Comparison of ENCODE assay signal across 1 cellular context in the genomic region with DNA sequence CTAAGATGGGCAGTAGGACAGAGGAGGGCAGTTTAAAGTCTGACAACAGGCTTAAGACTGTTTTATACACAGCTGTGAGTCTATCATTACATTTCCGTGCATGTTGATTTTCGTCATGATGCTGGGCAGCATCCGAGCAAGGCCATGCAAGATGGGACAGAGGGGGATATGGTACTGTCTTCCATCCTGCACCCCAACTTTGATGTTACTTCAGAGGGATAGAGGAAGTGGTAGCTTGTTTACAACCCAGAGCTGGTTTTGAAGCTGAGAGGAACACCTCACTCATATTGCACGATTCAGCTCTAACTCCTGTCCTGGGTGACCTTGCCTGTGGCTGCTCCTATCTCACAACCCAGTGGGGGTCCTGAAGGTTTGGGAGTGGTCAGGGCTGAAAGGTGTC.
TF ChIP-seq lines count a peak whose summit lies in the region.

No MANE protein-coding gene starts in this region.

TF ChIP-seq in HEK293, 187 proteins besides CTCF, POLR2A, EP300 and RAD21:
- TF ChIP-seq, protein P1, sequence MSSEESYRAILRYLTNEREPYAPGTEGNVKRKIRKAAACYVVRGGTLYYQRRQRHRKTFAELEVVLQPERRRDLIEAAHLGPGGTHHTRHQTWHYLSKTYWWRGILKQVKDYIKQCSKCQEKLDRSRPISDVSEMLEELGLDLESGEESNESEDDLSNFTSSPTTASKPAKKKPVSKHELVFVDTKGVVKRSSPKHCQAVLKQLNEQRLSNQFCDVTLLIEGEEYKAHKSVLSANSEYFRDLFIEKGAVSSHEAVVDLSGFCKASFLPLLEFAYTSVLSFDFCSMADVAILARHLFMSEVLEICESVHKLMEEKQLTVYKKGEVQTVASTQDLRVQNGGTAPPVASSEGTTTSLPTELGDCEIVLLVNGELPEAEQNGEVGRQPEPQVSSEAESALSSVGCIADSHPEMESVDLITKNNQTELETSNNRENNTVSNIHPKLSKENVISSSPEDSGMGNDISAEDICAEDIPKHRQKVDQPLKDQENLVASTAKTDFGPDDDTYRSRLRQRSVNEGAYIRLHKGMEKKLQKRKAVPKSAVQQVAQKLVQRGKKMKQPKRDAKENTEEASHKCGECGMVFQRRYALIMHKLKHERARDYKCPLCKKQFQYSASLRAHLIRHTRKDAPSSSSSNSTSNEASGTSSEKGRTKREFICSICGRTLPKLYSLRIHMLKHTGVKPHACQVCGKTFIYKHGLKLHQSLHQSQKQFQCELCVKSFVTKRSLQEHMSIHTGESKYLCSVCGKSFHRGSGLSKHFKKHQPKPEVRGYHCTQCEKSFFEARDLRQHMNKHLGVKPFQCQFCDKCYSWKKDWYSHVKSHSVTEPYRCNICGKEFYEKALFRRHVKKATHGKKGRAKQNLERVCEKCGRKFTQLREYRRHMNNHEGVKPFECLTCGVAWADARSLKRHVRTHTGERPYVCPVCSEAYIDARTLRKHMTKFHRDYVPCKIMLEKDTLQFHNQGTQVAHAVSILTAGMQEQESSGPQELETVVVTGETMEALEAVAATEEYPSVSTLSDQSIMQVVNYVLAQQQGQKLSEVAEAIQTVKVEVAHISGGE (tag by site-specific recombination; conservative IDR thresholded peaks at IDR 0.05; ENCODE audit: low read depth): no peak
- TF ChIP-seq, protein P2, sequence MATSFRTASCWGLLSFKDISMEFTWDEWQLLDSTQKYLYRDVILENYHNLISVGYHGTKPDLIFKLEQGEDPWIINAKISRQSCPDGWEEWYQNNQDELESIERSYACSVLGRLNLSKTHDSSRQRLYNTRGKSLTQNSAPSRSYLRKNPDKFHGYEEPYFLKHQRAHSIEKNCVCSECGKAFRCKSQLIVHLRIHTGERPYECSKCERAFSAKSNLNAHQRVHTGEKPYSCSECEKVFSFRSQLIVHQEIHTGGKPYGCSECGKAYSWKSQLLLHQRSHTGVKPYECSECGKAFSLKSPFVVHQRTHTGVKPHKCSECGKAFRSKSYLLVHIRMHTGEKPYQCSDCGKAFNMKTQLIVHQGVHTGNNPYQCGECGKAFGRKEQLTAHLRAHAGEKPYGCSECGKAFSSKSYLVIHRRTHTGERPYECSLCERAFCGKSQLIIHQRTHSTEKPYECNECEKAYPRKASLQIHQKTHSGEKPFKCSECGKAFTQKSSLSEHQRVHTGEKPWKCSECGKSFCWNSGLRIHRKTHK (tag by site-specific recombination; IDR thresholded peaks at IDR 0.05): peak; percentile 87
